Comparison of ENCODE assay signal across 1 cellular context in the genomic region with DNA sequence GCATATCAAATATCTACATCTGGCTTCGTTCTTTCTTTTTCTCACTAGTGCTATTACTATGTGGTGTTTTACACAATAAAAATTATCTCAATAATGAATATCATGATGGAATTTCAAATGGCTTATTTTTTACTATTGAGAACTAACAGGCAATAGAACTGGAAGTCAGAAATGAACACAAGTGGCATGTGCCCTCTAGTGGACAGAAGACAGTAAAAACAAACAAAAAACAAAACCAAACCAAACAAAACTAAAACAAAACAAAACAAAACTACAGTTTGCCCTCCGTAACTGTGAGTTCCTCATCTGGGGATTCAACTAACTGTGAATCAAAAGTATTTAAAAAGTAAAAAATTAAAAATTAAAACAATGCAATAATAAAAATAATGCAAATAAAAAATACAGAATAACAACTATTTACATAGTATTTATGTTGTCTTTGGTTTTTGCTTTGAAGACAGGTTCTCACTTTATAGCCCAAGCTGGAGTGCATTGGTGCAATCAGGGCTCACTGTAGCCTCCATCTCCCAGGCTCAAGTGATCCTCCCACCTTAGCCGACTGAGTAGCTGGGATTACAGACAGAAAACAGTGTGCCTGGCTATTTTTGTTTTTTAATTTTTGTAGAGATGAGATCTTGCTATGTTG.
TF ChIP-seq lines count a peak whose summit lies in the region.

No MANE protein-coding gene starts in this region.

TF ChIP-seq in H1, 55 proteins besides CTCF, POLR2A, EP300 and RAD21:
- TF ChIP-seq SAP30 (IDR thresholded peaks at IDR 0.05; ENCODE audit: insufficient read depth, insufficient replicate concordance, low read length): no peak
- no peak for TF ChIP-seq CHD2 (IDR thresholded peaks at IDR 0.05; ENCODE audit: low read length)
- TF ChIP-seq, protein P1, sequence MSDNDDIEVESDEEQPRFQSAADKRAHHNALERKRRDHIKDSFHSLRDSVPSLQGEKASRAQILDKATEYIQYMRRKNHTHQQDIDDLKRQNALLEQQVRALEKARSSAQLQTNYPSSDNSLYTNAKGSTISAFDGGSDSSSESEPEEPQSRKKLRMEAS (IDR thresholded peaks at IDR 0.05): no peak
- TF ChIP-seq SIN3A (conservative IDR thresholded peaks at IDR 0.05 in 1 of 2, IDR thresholded peaks at IDR 0.05 in 1 of 2; ENCODE audit: low read depth in 1 of 2, low read length in 2 of 2): no peak
- no peak for TF ChIP-seq KDM1A (IDR thresholded peaks at IDR 0.05; ENCODE audit: borderline replicate concordance, low read length)
- TF ChIP-seq SP2 (IDR thresholded peaks at IDR 0.05; ENCODE audit: low read length): no peak
- TF ChIP-seq TCF12 (IDR thresholded peaks at IDR 0.05; ENCODE audit: low read depth, low read length): no peak
- no peak for TF ChIP-seq CBX5 (IDR thresholded peaks at IDR 0.05; ENCODE audit: low read depth, low read length)
- TF ChIP-seq POLR2AphosphoS5 (IDR thresholded peaks at IDR 0.05; ENCODE audit: low read depth, low read length): no peak
- TF ChIP-seq EZH2 (IDR thresholded peaks at IDR 0.05; ENCODE audit: low read depth, low read length, severe bottlenecking): no peak
- TF ChIP-seq KDM4A (IDR thresholded peaks at IDR 0.05; ENCODE audit: low read depth, low read length, severe bottlenecking): no peak
- no peak for TF ChIP-seq CEBPB (IDR thresholded peaks at IDR 0.05; ENCODE audit: low read depth, low read length)
- TF ChIP-seq JUND (IDR thresholded peaks at IDR 0.05; ENCODE audit: low read length): no peak
- TF ChIP-seq ZNF274 (IDR thresholded peaks at IDR 0.05; ENCODE audit: borderline replicate concordance, extremely low read depth, low read length): no peak
- TF ChIP-seq SP4 (IDR thresholded peaks at IDR 0.05; ENCODE audit: low read length): no peak
- TF ChIP-seq, protein P2, sequence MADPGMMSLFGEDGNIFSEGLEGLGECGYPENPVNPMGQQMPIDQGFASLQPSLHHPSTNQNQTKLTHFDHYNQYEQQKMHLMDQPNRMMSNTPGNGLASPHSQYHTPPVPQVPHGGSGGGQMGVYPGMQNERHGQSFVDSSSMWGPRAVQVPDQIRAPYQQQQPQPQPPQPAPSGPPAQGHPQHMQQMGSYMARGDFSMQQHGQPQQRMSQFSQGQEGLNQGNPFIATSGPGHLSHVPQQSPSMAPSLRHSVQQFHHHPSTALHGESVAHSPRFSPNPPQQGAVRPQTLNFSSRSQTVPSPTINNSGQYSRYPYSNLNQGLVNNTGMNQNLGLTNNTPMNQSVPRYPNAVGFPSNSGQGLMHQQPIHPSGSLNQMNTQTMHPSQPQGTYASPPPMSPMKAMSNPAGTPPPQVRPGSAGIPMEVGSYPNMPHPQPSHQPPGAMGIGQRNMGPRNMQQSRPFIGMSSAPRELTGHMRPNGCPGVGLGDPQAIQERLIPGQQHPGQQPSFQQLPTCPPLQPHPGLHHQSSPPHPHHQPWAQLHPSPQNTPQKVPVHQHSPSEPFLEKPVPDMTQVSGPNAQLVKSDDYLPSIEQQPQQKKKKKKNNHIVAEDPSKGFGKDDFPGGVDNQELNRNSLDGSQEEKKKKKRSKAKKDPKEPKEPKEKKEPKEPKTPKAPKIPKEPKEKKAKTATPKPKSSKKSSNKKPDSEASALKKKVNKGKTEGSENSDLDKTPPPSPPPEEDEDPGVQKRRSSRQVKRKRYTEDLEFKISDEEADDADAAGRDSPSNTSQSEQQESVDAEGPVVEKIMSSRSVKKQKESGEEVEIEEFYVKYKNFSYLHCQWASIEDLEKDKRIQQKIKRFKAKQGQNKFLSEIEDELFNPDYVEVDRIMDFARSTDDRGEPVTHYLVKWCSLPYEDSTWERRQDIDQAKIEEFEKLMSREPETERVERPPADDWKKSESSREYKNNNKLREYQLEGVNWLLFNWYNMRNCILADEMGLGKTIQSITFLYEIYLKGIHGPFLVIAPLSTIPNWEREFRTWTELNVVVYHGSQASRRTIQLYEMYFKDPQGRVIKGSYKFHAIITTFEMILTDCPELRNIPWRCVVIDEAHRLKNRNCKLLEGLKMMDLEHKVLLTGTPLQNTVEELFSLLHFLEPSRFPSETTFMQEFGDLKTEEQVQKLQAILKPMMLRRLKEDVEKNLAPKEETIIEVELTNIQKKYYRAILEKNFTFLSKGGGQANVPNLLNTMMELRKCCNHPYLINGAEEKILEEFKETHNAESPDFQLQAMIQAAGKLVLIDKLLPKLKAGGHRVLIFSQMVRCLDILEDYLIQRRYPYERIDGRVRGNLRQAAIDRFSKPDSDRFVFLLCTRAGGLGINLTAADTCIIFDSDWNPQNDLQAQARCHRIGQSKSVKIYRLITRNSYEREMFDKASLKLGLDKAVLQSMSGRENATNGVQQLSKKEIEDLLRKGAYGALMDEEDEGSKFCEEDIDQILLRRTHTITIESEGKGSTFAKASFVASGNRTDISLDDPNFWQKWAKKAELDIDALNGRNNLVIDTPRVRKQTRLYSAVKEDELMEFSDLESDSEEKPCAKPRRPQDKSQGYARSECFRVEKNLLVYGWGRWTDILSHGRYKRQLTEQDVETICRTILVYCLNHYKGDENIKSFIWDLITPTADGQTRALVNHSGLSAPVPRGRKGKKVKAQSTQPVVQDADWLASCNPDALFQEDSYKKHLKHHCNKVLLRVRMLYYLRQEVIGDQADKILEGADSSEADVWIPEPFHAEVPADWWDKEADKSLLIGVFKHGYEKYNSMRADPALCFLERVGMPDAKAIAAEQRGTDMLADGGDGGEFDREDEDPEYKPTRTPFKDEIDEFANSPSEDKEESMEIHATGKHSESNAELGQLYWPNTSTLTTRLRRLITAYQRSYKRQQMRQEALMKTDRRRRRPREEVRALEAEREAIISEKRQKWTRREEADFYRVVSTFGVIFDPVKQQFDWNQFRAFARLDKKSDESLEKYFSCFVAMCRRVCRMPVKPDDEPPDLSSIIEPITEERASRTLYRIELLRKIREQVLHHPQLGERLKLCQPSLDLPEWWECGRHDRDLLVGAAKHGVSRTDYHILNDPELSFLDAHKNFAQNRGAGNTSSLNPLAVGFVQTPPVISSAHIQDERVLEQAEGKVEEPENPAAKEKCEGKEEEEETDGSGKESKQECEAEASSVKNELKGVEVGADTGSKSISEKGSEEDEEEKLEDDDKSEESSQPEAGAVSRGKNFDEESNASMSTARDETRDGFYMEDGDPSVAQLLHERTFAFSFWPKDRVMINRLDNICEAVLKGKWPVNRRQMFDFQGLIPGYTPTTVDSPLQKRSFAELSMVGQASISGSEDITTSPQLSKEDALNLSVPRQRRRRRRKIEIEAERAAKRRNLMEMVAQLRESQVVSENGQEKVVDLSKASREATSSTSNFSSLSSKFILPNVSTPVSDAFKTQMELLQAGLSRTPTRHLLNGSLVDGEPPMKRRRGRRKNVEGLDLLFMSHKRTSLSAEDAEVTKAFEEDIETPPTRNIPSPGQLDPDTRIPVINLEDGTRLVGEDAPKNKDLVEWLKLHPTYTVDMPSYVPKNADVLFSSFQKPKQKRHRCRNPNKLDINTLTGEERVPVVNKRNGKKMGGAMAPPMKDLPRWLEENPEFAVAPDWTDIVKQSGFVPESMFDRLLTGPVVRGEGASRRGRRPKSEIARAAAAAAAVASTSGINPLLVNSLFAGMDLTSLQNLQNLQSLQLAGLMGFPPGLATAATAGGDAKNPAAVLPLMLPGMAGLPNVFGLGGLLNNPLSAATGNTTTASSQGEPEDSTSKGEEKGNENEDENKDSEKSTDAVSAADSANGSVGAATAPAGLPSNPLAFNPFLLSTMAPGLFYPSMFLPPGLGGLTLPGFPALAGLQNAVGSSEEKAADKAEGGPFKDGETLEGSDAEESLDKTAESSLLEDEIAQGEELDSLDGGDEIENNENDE (IDR thresholded peaks at IDR 0.05; ENCODE audit: insufficient replicate concordance, low read length): no peak
- no peak for TF ChIP-seq PHF8 (conservative IDR thresholded peaks at IDR 0.05; ENCODE audit: low read depth, low read length)
- TF ChIP-seq BACH1 (IDR thresholded peaks at IDR 0.05; ENCODE audit: low read length): no peak
- TF ChIP-seq YY1 (IDR thresholded peaks at IDR 0.05; ENCODE audit: low read depth, low read length): no peak
- no peak for TF ChIP-seq HDAC2 (IDR thresholded peaks at IDR 0.05; ENCODE audit: borderline replicate concordance in 1 of 2, low read depth in 2 of 2, low read length in 2 of 2)
